ENCODE assay signal across 8 cellular contexts in the genomic region with DNA sequence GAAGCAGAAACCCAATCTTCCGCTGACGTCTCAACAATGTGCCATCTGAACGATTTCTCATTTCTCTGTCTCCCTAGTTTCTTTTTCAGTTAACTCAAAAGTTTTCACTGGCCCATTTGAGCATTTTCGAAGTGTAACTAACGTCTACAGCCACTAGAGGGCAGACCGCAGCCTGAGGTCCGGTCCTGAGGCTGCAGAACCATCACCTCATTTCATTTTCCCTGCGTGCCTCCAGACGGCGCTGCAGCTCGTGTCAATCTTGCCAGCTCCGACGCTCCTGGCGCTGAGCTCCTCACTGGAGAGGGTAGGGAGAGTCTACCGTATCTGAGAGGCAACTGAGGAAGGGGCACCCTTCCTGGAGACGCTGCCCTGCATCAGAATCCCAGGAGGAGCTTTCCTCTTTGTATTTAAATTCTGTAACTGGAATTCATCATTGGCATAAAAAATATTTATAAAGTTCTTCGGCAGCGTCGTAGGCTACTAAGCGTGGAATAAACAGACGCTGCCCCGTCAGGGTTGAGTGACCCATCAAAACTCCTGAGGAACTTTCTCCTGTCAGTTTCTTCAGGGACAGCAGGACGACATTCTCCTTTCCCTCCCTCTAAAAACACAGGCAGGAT. TPM values are rescaled to one million over a fixed set of nuclear protein-coding genes. Genes with fewer than 3 reads are reported as not detected.
DNase-seq lines count a peak whose midpoint lies in the region; ATAC-seq and TF ChIP-seq lines count a peak whose summit lies in the region.

No MANE protein-coding gene starts in this region.

- ATAC-seq in GM21526 (IDR thresholded peaks at IDR 0.05; ENCODE audit: low FRiP score, unreplicated experiment) (peak; percentile 90), naive B cell (ENCODE audit: low read depth in 2 of 2) (peak; percentile 94 to 97)

- no peaks in the 10 kb centered on the region for H3K9me3 ChIP-seq in OCI-LY3 (ENCODE audit: insufficient read depth, low read length)

- peak overlapping the region in 6 of 8 donors; percentile 22 to 81 (median 50) for H3K4me3 Mint-ChIP-seq in naive B cell

- H3K4me1 Mint-ChIP-seq in naive B cell, result peaks cover 7 to 13% (median 10%) of the 10 kb centered on the region in 3 donors

- peaks cover 19% of the 10 kb centered on the region for H3K4me1 ChIP-seq in OCI-LY3 (ENCODE audit: low read length)

- peak overlapping the region; percentile 25; the same call in 1 of the 2 replicates for H3K27ac ChIP-seq in OCI-LY3 (ENCODE audit: low read length)

- no peaks in the 10 kb centered on the region for H3K36me3 ChIP-seq in OCI-LY3 (replicated peaks; ENCODE audit: low read depth, low read length)

- H3K9ac ChIP-seq in OCI-LY3 (ENCODE audit: low read length), result peak overlapping the region; percentile 68

- DNase-seq in D341Med (ENCODE audit: low spot score) (peak; percentile 92), HuH-7.5 (ENCODE audit: low spot score) (peak; percentile 44), epithelial cell of proximal tubule (ENCODE audit: low read depth) (peak; percentile 47), naive B cell (peak; percentile 81)
- peak; percentile 84 for DNase-seq in activated CD8-positive, alpha-beta memory T cell treated with anti-CD3 and anti-CD28 coated beads, Interleukin-2, amount 50 U/mL, for 48 hours
- peak; percentile 60 to 67 for DNase-seq in stimulated activated CD8-positive, alpha-beta memory T cell treated with anti-CD3 and anti-CD28 coated beads, Interleukin-7, amount 100 ng/mL, for 4 hours (ENCODE audit: low read depth in 2 of 2)

- H4K20me1 ChIP-seq in OCI-LY3 (ENCODE audit: insufficient read depth, low read length), result no peaks in the 10 kb centered on the region

- H3K27ac Mint-ChIP-seq in naive B cell, result peak overlapping the region in 5 of 6 donors; percentile 34 to 73 (median 65)

- no peaks in the 10 kb centered on the region for H3K9me3 Mint-ChIP-seq in naive B cell

- peak; percentile 93 for TF ChIP-seq CTCF in OCI-LY3 (IDR thresholded peaks at IDR 0.05; ENCODE audit: low read depth, low read length)
- TF ChIP-seq CTCF in epithelial cell of proximal tubule (conservative IDR thresholded peaks at IDR 0.05; ENCODE audit: low read depth, low read length), result peak; percentile 100

- H3K27me3 ChIP-seq in OCI-LY3 (ENCODE audit: low read depth, low read length), result no peaks in the 10 kb centered on the region

- peak overlapping the region; percentile 89 for H3K4me2 ChIP-seq in OCI-LY3 (ENCODE audit: low read length)

- H3K27me3 Mint-ChIP-seq in naive B cell, result no peaks in the 10 kb centered on the region

- H3K36me3 Mint-ChIP-seq in naive B cell, result no peaks in the 10 kb centered on the region

- peak overlapping the region; percentile 80 for H2AFZ ChIP-seq in OCI-LY3 (ENCODE audit: low read depth, low read length)

- H3K4me3 ChIP-seq in OCI-LY3 (ENCODE audit: low read length) (peak overlapping the region; percentile 72), epithelial cell of proximal tubule (ENCODE audit: low read depth, low read length) (peak overlapping the region; percentile 54)

- H3K79me2 ChIP-seq in OCI-LY3 (ENCODE audit: low read length), result no peaks in the 10 kb centered on the region

RNA-seq across cellular contexts. Expression of gene DTNBP1, which starts 28.5 kb away (rescaled TPM):
- 6.2 and 6.3 TPM in 2 replicates for total RNA-seq in epithelial cell of proximal tubule
- polyA plus RNA-seq in naive B cell (ENCODE audit: low read depth in 6 of 6), result 100 to 1,000 TPM in 1 of 6 donors, 10 to 100 TPM in 5; 60.2 to 108 (median 77.4) TPM

Comparison
In these comparisons a context has a peak if more than half of its experiments do, and no peak if none do; other contexts are left out.
1. Peak in every context shown above with its lines: DNase-seq, ATAC-seq, H3K4me3 ChIP-seq and H3K27ac ChIP-seq.